ENCODE assay signal across 1 cellular context in the genomic region with DNA sequence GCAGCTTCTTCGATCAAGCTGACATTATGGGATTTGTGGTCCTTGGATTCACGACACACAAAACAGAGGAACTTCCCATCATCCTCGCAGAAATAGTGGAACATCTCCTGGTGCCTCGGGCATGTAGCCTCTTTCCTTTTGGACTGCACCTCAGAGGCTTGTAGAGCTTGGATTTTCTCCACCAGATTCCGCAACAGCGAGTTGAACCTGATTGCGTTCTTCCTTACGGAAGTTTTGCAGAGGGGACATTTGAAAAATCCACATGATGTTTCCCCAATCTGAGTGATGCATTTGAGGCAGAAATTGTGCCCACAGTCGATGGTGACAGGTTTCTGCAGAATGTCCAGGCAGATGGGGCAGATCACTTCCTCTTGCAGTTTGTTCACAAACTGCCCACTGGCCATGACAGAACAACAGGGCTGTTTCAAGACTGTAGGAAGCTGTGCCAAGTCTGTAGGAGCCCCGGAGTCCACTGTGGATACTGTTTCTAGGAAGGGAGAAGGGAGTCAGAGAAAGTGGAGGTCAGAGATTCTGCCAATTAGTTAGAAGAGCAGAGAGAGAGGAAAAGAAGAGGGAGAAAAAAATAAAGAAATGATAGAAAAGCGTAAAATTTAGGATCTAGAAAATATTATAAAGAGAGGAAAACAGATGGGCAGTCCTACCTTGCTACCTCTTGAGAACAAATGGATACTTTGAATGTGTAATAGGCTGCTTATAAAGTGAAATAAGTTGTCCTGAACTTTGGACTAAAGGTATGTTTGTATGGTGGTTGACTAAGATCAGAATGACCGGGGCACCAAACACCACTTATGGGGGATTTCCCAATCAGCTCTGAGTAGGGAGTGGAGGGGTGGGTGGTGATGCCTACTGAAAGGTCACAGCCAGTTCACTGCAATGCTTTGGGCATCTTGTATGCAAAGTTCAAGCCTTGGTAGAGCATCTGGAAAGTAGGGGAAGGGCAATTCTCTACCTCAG.
TF ChIP-seq lines count a peak whose summit lies in the region.

A gene with protein sequence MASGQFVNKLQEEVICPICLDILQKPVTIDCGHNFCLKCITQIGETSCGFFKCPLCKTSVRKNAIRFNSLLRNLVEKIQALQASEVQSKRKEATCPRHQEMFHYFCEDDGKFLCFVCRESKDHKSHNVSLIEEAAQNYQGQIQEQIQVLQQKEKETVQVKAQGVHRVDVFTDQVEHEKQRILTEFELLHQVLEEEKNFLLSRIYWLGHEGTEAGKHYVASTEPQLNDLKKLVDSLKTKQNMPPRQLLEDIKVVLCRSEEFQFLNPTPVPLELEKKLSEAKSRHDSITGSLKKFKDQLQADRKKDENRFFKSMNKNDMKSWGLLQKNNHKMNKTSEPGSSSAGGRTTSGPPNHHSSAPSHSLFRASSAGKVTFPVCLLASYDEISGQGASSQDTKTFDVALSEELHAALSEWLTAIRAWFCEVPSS (minus strand): TSS at position 689 of the 975 bp plus-strand sequence. CDS start 285 bp downstream, at position 404.

TF ChIP-seq in GM12878, 131 proteins besides CTCF, POLR2A, EP300 and RAD21 (continued from another document):
- TF ChIP-seq NFYA (IDR thresholded peaks at IDR 0.05; ENCODE audit: borderline replicate concordance, low read depth, low read length) (no peak), SP1 (IDR thresholded peaks at IDR 0.05; ENCODE audit: low read depth, low read length) (no peak), MYC (IDR thresholded peaks at IDR 0.05; ENCODE audit: insufficient read depth, insufficient read length, insufficient replicate concordance, low read length, severe bottlenecking) (no peak), BHLHE40 (IDR thresholded peaks at IDR 0.05; ENCODE audit: borderline replicate concordance in 1 of 2, low read depth in 2 of 2, low read length in 1 of 2) (peak in 1 of 2 experiments; percentile 35; a peak in 1 of 4 replicates), EED (IDR thresholded peaks at IDR 0.05; ENCODE audit: low read depth) (no peak), ATF7 (IDR thresholded peaks at IDR 0.05; ENCODE audit: low read depth) (peak; percentile 62), NR2C2 (IDR thresholded peaks at IDR 0.05; ENCODE audit: borderline replicate concordance, control insufficient read depth, insufficient read length, low read depth) (no peak), BCL11A (IDR thresholded peaks at IDR 0.05; ENCODE audit: low read depth, low read length) (0 out of 2 replicates have a peak, but pooled peaks have one; percentile 7), CHD2 (IDR thresholded peaks at IDR 0.05; ENCODE audit: borderline replicate concordance, low read depth, low read length) (no peak), TBL1XR1 (IDR thresholded peaks at IDR 0.05; ENCODE audit: low read depth, low read length) (no peak), POU2F2 (IDR thresholded peaks at IDR 0.05; ENCODE audit: borderline replicate concordance, low read depth, low read length) (peak; percentile 20; the same call in 1 of the 3 replicates), IKZF1 (conservative IDR thresholded peaks at IDR 0.05) (peak; percentile 82), DPF2 (IDR thresholded peaks at IDR 0.05) (peak; percentile 82), HCFC1 (IDR thresholded peaks at IDR 0.05; ENCODE audit: low read length) (no peak), POLR2AphosphoS2 (IDR thresholded peaks at IDR 0.05; ENCODE audit: low read depth, low read length) (no peak)
- TF ChIP-seq, protein P1, sequence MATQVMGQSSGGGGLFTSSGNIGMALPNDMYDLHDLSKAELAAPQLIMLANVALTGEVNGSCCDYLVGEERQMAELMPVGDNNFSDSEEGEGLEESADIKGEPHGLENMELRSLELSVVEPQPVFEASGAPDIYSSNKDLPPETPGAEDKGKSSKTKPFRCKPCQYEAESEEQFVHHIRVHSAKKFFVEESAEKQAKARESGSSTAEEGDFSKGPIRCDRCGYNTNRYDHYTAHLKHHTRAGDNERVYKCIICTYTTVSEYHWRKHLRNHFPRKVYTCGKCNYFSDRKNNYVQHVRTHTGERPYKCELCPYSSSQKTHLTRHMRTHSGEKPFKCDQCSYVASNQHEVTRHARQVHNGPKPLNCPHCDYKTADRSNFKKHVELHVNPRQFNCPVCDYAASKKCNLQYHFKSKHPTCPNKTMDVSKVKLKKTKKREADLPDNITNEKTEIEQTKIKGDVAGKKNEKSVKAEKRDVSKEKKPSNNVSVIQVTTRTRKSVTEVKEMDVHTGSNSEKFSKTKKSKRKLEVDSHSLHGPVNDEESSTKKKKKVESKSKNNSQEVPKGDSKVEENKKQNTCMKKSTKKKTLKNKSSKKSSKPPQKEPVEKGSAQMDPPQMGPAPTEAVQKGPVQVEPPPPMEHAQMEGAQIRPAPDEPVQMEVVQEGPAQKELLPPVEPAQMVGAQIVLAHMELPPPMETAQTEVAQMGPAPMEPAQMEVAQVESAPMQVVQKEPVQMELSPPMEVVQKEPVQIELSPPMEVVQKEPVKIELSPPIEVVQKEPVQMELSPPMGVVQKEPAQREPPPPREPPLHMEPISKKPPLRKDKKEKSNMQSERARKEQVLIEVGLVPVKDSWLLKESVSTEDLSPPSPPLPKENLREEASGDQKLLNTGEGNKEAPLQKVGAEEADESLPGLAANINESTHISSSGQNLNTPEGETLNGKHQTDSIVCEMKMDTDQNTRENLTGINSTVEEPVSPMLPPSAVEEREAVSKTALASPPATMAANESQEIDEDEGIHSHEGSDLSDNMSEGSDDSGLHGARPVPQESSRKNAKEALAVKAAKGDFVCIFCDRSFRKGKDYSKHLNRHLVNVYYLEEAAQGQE (IDR thresholded peaks at IDR 0.05; ENCODE audit: low read depth, low read length) = no peak
TF ChIP-seq in GM12878: peak in this region for 19.
